Comparison of ENCODE assay signal across 8 cellular contexts in genomic region chr12:22046090-22046967, GRCh38. TPM values are rescaled to one million over a fixed set of nuclear protein-coding genes. Genes with fewer than 3 reads are reported as not detected.
A peak's percentile ranks its signal among the peaks of the same experiment; 100 is the strongest.
DNase-seq lines count a peak whose midpoint lies in the region; ATAC-seq, FAIRE-seq and TF ChIP-seq lines count a peak whose summit lies in the region.

CMAS (plus strand) TSS chr12:22046218; CDS start chr12:22046304, 86 bp downstream.

- H3K4me1 ChIP-seq in keratinocyte (ENCODE audit: control insufficient read depth, extremely low read depth, insufficient read depth, low read length), result peaks cover 5% of the 10 kb centered on the region

- H3K9me1 ChIP-seq in keratinocyte (ENCODE audit: control insufficient read depth, extremely low read depth, insufficient read depth, low read length), result no peaks in the 10 kb centered on the region

- H3K27ac ChIP-seq in keratinocyte (ENCODE audit: control insufficient read depth, insufficient read depth, low read length), result peak within 1 kb of the TSS; percentile 72

- no peak for DNase-seq in AG04449 (ENCODE audit: low read depth, low spot score)
- peak; percentile 94 for DNase-seq in NCI-H2196 treated with DMSO at 0.1 percent for 48 hours (lab: John Stamatoyannopoulos, UW; ENCODE audit: unreplicated experiment)
- peak; percentile 56 for DNase-seq in activated CD4-positive, CD25-positive, alpha-beta regulatory T cell treated with anti-CD3 and anti-CD28 coated beads, Interleukin-2, amount 50 U/mL, for 16 hours (ENCODE audit: low read depth, low spot score)
- peak; percentile 62 for DNase-seq in central memory CD4-positive, alpha-beta T cell
- DNase-seq in keratinocyte (ENCODE audit: low read depth, low spot score), result no peak
- peak; percentile 62 to 77 for DNase-seq in stimulated activated CD4-positive, alpha-beta T cell treated with anti-CD3 and anti-CD28 coated beads, Interleukin-15, amount 100 ng/mL, for 1 hour (ENCODE audit: low read depth in 1 of 2, low spot score in 1 of 2)

- CTCF ChIA-PET in AG04449 (lab: Yijun Ruan, JAX), result interaction anchor here (1.1 to 1.3 kb wide), 3 partner anchors 35 to 348 kb away, joined by 3 to 4 read pairs (median 4); no protein-coding TSS in a partner anchor

- H3K9me3 ChIP-seq in keratinocyte (ENCODE audit: control insufficient read depth, low read depth, low read length), result no peaks in the 10 kb centered on the region

- no peaks in the 10 kb centered on the region for H3K27me3 ChIP-seq in keratinocyte (ENCODE audit: control insufficient read depth, extremely low read depth, insufficient read depth, low read length)

- no peak for TF ChIP-seq CTCF in AG04449 (IDR thresholded peaks at IDR 0.05; ENCODE audit: insufficient read depth, low read length, missing control alignments)
- no peak for TF ChIP-seq CTCF in keratinocyte (optimal IDR thresholded peaks at IDR 0.05 in 1 of 3, IDR thresholded peaks at IDR 0.05 in 1 of 3, conservative IDR thresholded peaks at IDR 0.05 in 1 of 3; ENCODE audit: extremely low read depth in 1 of 3, insufficient read depth in 2 of 3, low read length in 3 of 3)

- H3K4me2 ChIP-seq in keratinocyte (ENCODE audit: control insufficient read depth, extremely low read depth, insufficient read depth, low read depth, low read length), result peak within 1 kb of the TSS; percentile 66

- peaks cover 32% of the 10 kb centered on the region for H3K79me2 ChIP-seq in keratinocyte (ENCODE audit: control insufficient read depth, insufficient read depth, low read length)

- no peak for FAIRE-seq in keratinocyte (lab: Jason Lieb, UNC)

- H3K9ac ChIP-seq in keratinocyte (ENCODE audit: control insufficient read depth, extremely low read depth, insufficient read depth, low read length), result peak within 1 kb of the TSS; percentile 86

- H3K36me3 ChIP-seq in keratinocyte (ENCODE audit: control insufficient read depth in 2 of 2, extremely low read depth in 1 of 2, insufficient read depth in 2 of 2, low read length in 2 of 2), result peaks cover 2 to 5% of the 10 kb centered on the region in 2 experiments

- no peaks in the 10 kb centered on the region for H4K20me1 ChIP-seq in keratinocyte (ENCODE audit: control insufficient read depth, extremely low read depth, insufficient read depth, low read length)

- dilution Hi-C loops in keratinocyte (cut with MboI; ENCODE audit: extremely low pct_ligation_motif_present, low sequenced_read_pairs), result no loop called here

- H3K4me3 ChIP-seq in AG04449 (ENCODE audit: low read depth, low read length) (peak within 1 kb of the TSS; percentile 82), keratinocyte (ENCODE audit: control insufficient read depth in 2 of 3, extremely low read depth in 1 of 3, insufficient read depth in 2 of 3, low read depth in 1 of 3, low read length in 3 of 3) (peak within 1 kb of the TSS; percentile 73 to 93 (median 81))

- POLR2A ChIA-PET in AG04449 (lab: Yijun Ruan, JAX), result interaction anchor here (0.5 to 1.2 kb wide), 3 partner anchors 9 to 498 kb away, joined by 3 to 4 read pairs (median 3); partner anchors contain the start of gene C2CD5

- ATAC-seq in GM18861 (IDR thresholded peaks at IDR 0.05; ENCODE audit: unreplicated experiment) (peak; percentile 74), HG03066 (IDR thresholded peaks at IDR 0.05; ENCODE audit: low read depth, unreplicated experiment) (peak; percentile 83)

- peak within 1 kb of the TSS; percentile 51 for H2AFZ ChIP-seq in keratinocyte (ENCODE audit: control insufficient read depth, low read length)

RNA-seq across cellular contexts. Expression of gene CMAS, which starts in this region (rescaled TPM):
- polyA plus RNA-seq in keratinocyte, result 26.9 to 55.0 TPM (median 32.9 TPM) in 3 replicates
- 141 TPM for polyA plus RNA-seq in keratinocyte (2011; ENCODE audit: low read depth)
- polyA plus RNA-seq in keratinocyte (2011; cell fraction: cytosol; rRNA removed), result 38.4 and 66.0 TPM in 2 replicates
- 32.2 and 35.0 TPM in 2 replicates for polyA plus RNA-seq in keratinocyte (2011; cell fraction: nucleus; rRNA removed)
- polyA plus RNA-seq in keratinocyte (2012; ENCODE audit: low replicate concordance), result 46.2 and 49.6 TPM in 2 replicates
- 1.4 to 13.2 TPM (median 6.6 TPM) in 3 replicates for polyA minus RNA-seq in keratinocyte
- 17.1 TPM for polyA minus RNA-seq in keratinocyte (2011; cell fraction: cytosol; rRNA and poly(A)+ RNA removed)
- polyA minus RNA-seq in keratinocyte (2011; cell fraction: nucleus; rRNA and poly(A)+ RNA removed), result 11.2 and 18.2 TPM in 2 replicates

Comparison
In these comparisons a context has a peak if more than half of its experiments do, and no peak if none do; other contexts are left out.
1. DNase-seq: peak in NCI-H2196 treated with DMSO at 0.1 percent for 48 hours (single experiment), activated CD4-positive, CD25-positive, alpha-beta regulatory T cell treated with anti-CD3 and anti-CD28 coated beads, Interleukin-2, amount 50 U/mL, for 16 hours (single experiment), central memory CD4-positive, alpha-beta T cell (single experiment) and stimulated activated CD4-positive, alpha-beta T cell treated with anti-CD3 and anti-CD28 coated beads, Interleukin-15, amount 100 ng/mL, for 1 hour (2 of 2); none in AG04449 (single experiment) and keratinocyte (single experiment).